Comparison of ENCODE assay signal across 24 cellular contexts in genomic region chr18:76275913-76276312, GRCh38.
DNase-seq lines count a peak whose midpoint lies in the region; ATAC-seq and TF ChIP-seq lines count a peak whose summit lies in the region.
"Had no signal": no experiment of that assay in that cellular context is flagged by ENCODE, and none has a peak within 500 bp of the region (broad histone marks: within the 10 kb centered on the region; RNA-seq: fewer than 3 reads in every experiment).

No MANE protein-coding gene starts in this region.

- TF ChIP-seq POLR2A in NB4 (IDR thresholded peaks at IDR 0.05; ENCODE audit: extremely low read depth, insufficient read length): no peak

- TF ChIP-seq CTCF in NB4 (IDR thresholded peaks at IDR 0.05; ENCODE audit: low read depth, low read length): no peak

- DNase-seq in NCI-H748 (lab: John Stamatoyannopoulos, UW; ENCODE audit: unreplicated experiment): peak; percentile 28
- no peak for DNase-seq in NCI-H748 treated with DMSO at 0.1 percent for 48 hours (lab: John Stamatoyannopoulos, UW)
- DNase-seq in GM03348 (ENCODE audit: low spot score): peak; percentile 27
- DNase-seq in NB4 (ENCODE audit: low read depth): peak; percentile 18
- DNase-seq in SW480 (ENCODE audit: low spot score): peak; percentile 4
- DNase-seq: activated CD4-positive, alpha-beta T cell treated with anti-CD3 and anti-CD28 coated beads, Interleukin-2, amount 50 U/mL, for 48 hours; activated CD8-positive, alpha-beta memory T cell treated with anti-CD3 and anti-CD28 coated beads, Interleukin-2, amount 50 U/mL, for 48 hours; activated naive CD4-positive, alpha-beta T cell treated with anti-CD3 and anti-CD28 coated beads, Interleukin-2, amount 50 U/mL, for 16 hours; amniotic stem cell; brain microvascular endothelial cell; H9; kidney; MG63; NCI-H146; NCI-H2227 treated with DMSO at 0.1 percent for 48 hours; stimulated activated CD4-positive, alpha-beta T cell treated with anti-CD3 and anti-CD28 coated beads, Interleukin-12 subunit alpha, Interleukin-12 subunit beta, amount 100 ng/mL, for 4 hours; stimulated activated CD4-positive, alpha-beta T cell treated with anti-CD3 and anti-CD28 coated beads, Interleukin-4, amount 100 ng/mL, for 1 hour had no signal

- H3K4me3 ChIP-seq in NB4 (ENCODE audit: low read depth, low read length): no peak overlapping the region
- H3K4me3 ChIP-seq: K562, MG63 had no signal

- ATAC-seq in HG02642 (IDR thresholded peaks at IDR 0.05; ENCODE audit: poor library complexity, unreplicated experiment): no peak
- no peak for ATAC-seq in GM21737 (IDR thresholded peaks at IDR 0.05; ENCODE audit: unreplicated experiment)
- no peak for ATAC-seq in HG03159 (IDR thresholded peaks at IDR 0.05; ENCODE audit: unreplicated experiment)
- ATAC-seq: activated CD4-positive, CD25-positive, alpha-beta regulatory T cell treated with anti-CD3 and anti-CD28 coated beads, Interleukin-2, amount 50 U/mL, for 24 hours; K562; sciatic nerve; stimulated activated memory B cell treated with anti-CD40 and anti-IgM and Interleukin-4, amounts not matched to agents 10 μg/mL and 1 μg/mL and 100 μg/mL, for 72 hours had no signal
